Comparison of ENCODE assay signal across 9 cellular contexts in the genomic region with DNA sequence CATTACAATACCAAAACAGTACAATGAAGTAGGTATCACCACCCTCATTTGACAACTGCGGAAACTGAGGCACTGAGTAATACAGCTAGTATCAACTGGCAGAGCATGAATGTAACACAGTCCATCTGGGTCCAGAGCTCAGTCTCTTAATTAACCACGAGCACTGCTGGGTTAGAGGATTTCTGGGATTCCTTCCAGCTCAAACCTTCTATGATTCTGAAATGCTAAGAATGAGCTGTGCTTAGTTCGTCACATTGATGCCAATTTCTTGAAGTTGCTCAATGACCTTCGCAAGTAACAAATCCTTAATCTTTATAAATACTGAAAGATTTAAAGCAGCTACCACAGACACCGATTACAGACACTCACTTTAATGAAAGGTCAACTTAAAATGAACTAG.
DNase-seq lines count a peak whose midpoint lies in the region; ATAC-seq and TF ChIP-seq lines count a peak whose summit lies in the region.
"Had no signal": no experiment of that assay in that cellular context is flagged by ENCODE, and none has a peak within 500 bp of the region (broad histone marks: within the 10 kb centered on the region; RNA-seq: fewer than 3 reads in every experiment).

No MANE protein-coding gene starts in this region.

- intact Hi-C loops in left lung (cut with DNase I) = loop anchor here in 1 of 2 donors (5.0 kb wide), 1 partner anchor 61 kb away; a partner anchor contains a TSS

- H3K4me1 ChIP-seq in left lung (peaks cover 10 to 12% of the 10 kb centered on the region in 2 donors), thoracic aorta (ENCODE audit: control insufficient read depth in 1 of 2, low read depth in 2 of 2) (peaks cover 30 to 40% of the 10 kb centered on the region in 2 donors)

- H3K27me3 ChIP-seq in left lung (no peaks in the 10 kb centered on the region), thoracic aorta (replicated peaks; ENCODE audit: insufficient read depth) (no peaks in the 10 kb centered on the region)

- H3K36me3 ChIP-seq in left lung (no peaks in the 10 kb centered on the region), thoracic aorta (no peaks in the 10 kb centered on the region)

- DNase-seq in LHCN-M2 (ENCODE audit: low read depth) = peak; percentile 33
- DNase-seq in cerebellum (ENCODE audit: low spot score) = peak; percentile 40
- DNase-seq in left lung = no peak
- no peak for DNase-seq in thoracic aorta (ENCODE audit: low spot score)
- no peak for DNase-seq in T-helper 1 cell
- DNase-seq: activated naive CD4-positive, alpha-beta T cell treated with anti-CD3 and anti-CD28 coated beads, Interleukin-2, amount 10 ng/mL, durations not matched to agents 7 days and 5 days; NCI-H510A had no signal

- ATAC-seq in left lung (peak; percentile 89), thoracic aorta (ENCODE audit: insufficient number of reproducible peaks, low FRiP score, low read depth) (peak; percentile 57), GM21390 (IDR thresholded peaks at IDR 0.05; ENCODE audit: unreplicated experiment) (no peak), GM19452 (IDR thresholded peaks at IDR 0.05; ENCODE audit: unreplicated experiment) (no peak)

- H3K27ac ChIP-seq in left lung (no peak overlapping the region), thoracic aorta (peak overlapping the region in 1 of 2 donors; percentile 17)

- H3K9me3 ChIP-seq in left lung (no peaks in the 10 kb centered on the region), thoracic aorta (no peaks in the 10 kb centered on the region)

- no peak overlapping the region for H3K4me3 ChIP-seq in left lung
- no peak overlapping the region for H3K4me3 ChIP-seq in thoracic aorta

- TF ChIP-seq CTCF in left lung (IDR thresholded peaks at IDR 0.05) (no peak), thoracic aorta (IDR thresholded peaks at IDR 0.05) (no peak)

Comparison
In these comparisons a context has a peak if more than half of its experiments do, and no peak if none do; other contexts are left out.
1. DNase-seq: peak in LHCN-M2 (single experiment) and cerebellum (single experiment); none in left lung (0 of 2), thoracic aorta (single experiment) and T-helper 1 cell (0 of 5).
2. ATAC-seq: peak in left lung (single experiment) and thoracic aorta (single experiment); none in GM21390 (single experiment) and GM19452 (single experiment).